Comparison of ENCODE assay signal across 12 cellular contexts in the genomic region with DNA sequence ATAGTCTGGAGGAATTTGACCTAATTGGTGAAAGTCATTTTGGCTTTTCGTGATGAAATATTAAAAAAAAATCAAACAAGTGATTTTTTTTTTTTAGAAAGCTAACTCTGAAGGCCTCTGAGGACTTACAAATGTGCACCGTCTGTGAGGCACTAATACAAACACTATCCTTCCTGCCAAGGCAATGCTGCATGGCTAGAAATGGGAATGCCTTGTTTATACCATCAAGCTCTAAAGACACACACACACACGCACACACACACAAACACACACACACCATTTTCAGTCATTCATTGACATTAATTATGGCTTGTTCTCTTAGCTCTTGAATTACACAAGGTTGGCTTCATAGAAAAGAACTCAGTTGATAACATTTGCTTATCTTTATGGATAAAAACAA.
"Had no signal": no experiment of that assay in that cellular context is flagged by ENCODE, and none has a peak within 500 bp of the region (broad histone marks: within the 10 kb centered on the region; RNA-seq: fewer than 3 reads in every experiment).

No MANE protein-coding gene starts in this region.

- H3K9me3 ChIP-seq: adrenal gland, body of pancreas, gastroesophageal sphincter, pancreas, thyroid gland, uterus had no signal

- H3K4me1 ChIP-seq: adrenal gland, body of pancreas, gastroesophageal sphincter, pancreas, thyroid gland, uterus had no signal

- H3K27me3 ChIP-seq: adrenal gland, body of pancreas, gastroesophageal sphincter, pancreas, thyroid gland, uterus had no signal

- ATAC-seq: activated T-helper 17 cell treated with anti-CD3 and anti-CD28 coated beads, Interleukin-2, amount 50 U/mL, for 72 hours; body of pancreas; pancreas; WTC11 had no signal

- H3K4me3 ChIP-seq: adrenal gland, body of pancreas, gastroesophageal sphincter, pancreas, skin epidermis, thyroid gland, uterus had no signal

- H3K27ac ChIP-seq: adrenal gland, body of pancreas, gastroesophageal sphincter, pancreas, skin epidermis, thyroid gland, uterus had no signal

- DNase-seq: activated CD4-positive, alpha-beta T cell treated with anti-CD3 and anti-CD28 coated beads for 48 hours; activated CD8-positive, alpha-beta memory T cell treated with anti-CD3 and anti-CD28 coated beads for 24 hours; activated naive CD4-positive, alpha-beta T cell treated with anti-CD3 and anti-CD28 coated beads, Interleukin-2, amount 10 ng/mL, durations not matched to agents 7 days and 5 days; adrenal gland; body of pancreas; pancreas; thyroid gland; uterus had no signal

- H3K36me3 ChIP-seq: adrenal gland, gastroesophageal sphincter, pancreas, thyroid gland, uterus had no signal
